ENCODE assay signal across 2 cellular contexts in the genomic region with DNA sequence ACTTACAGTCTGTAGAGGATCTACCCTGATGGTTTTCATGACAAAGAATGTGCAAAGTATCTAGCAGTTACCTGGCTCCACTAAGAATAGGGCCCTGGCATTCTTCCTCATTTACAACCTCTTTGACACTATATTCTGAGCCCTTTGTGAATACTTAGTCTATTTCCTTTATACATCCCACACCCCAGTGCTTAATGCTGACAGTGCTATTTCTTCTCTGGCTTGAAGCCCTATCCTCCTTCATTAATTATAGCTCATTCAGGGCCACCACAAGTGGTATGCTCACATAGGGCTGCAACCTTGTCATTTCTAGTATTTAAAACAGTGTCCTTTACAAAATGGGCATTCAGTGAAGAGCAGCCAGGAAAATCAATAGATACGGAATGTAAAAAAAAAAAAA.
TF ChIP-seq lines count a peak whose summit lies in the region.

No MANE protein-coding gene starts in this region.

TF ChIP-seq in GM23338, 12 proteins besides CTCF, POLR2A, EP300 and RAD21:
- TF ChIP-seq, protein P1, sequence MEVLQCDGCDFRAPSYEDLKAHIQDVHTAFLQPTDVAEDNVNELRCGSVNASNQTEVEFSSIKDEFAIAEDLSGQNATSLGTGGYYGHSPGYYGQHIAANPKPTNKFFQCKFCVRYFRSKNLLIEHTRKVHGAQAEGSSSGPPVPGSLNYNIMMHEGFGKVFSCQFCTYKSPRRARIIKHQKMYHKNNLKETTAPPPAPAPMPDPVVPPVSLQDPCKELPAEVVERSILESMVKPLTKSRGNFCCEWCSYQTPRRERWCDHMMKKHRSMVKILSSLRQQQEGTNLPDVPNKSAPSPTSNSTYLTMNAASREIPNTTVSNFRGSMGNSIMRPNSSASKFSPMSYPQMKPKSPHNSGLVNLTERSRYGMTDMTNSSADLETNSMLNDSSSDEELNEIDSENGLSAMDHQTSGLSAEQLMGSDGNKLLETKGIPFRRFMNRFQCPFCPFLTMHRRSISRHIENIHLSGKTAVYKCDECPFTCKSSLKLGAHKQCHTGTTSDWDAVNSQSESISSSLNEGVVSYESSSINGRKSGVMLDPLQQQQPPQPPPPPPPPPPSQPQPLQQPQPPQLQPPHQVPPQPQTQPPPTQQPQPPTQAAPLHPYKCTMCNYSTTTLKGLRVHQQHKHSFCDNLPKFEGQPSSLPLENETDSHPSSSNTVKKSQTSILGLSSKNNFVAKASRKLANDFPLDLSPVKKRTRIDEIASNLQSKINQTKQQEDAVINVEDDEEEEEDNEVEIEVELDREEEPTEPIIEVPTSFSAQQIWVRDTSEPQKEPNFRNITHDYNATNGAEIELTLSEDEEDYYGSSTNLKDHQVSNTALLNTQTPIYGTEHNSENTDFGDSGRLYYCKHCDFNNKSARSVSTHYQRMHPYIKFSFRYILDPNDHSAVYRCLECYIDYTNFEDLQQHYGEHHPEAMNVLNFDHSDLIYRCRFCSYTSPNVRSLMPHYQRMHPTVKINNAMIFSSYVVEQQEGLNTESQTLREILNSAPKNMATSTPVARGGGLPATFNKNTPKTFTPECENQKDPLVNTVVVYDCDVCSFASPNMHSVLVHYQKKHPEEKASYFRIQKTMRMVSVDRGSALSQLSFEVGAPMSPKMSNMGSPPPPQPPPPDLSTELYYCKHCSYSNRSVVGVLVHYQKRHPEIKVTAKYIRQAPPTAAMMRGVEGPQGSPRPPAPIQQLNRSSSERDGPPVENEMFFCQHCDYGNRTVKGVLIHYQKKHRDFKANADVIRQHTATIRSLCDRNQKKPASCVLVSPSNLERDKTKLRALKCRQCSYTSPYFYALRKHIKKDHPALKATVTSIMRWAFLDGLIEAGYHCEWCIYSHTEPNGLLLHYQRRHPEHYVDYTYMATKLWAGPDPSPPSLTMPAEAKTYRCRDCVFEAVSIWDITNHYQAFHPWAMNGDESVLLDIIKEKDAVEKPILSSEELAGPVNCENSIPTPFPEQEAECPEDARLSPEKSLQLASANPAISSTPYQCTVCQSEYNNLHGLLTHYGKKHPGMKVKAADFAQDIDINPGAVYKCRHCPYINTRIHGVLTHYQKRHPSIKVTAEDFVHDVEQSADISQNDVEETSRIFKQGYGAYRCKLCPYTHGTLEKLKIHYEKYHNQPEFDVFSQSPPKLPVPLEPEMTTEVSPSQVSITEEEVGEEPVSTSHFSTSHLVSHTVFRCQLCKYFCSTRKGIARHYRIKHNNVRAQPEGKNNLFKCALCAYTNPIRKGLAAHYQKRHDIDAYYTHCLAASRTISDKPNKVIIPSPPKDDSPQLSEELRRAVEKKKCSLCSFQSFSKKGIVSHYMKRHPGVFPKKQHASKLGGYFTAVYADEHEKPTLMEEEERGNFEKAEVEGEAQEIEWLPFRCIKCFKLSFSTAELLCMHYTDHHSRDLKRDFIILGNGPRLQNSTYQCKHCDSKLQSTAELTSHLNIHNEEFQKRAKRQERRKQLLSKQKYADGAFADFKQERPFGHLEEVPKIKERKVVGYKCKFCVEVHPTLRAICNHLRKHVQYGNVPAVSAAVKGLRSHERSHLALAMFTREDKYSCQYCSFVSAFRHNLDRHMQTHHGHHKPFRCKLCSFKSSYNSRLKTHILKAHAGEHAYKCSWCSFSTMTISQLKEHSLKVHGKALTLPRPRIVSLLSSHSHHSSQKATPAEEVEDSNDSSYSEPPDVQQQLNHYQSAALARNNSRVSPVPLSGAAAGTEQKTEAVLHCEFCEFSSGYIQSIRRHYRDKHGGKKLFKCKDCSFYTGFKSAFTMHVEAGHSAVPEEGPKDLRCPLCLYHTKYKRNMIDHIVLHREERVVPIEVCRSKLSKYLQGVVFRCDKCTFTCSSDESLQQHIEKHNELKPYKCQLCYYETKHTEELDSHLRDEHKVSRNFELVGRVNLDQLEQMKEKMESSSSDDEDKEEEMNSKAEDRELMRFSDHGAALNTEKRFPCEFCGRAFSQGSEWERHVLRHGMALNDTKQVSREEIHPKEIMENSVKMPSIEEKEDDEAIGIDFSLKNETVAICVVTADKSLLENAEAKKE (CRISPR knock-in tag; IDR thresholded peaks at IDR 0.05): peak; percentile 19; the same call in 1 of the 2 replicates
- TF ChIP-seq CREB1 (CRISPR knock-in tag; IDR thresholded peaks at IDR 0.05; ENCODE audit: low read depth): no peak

TF ChIP-seq in WTC11, 78 proteins besides CTCF, POLR2A, EP300 and RAD21 (continued from another document):
- TF ChIP-seq, protein P2, sequence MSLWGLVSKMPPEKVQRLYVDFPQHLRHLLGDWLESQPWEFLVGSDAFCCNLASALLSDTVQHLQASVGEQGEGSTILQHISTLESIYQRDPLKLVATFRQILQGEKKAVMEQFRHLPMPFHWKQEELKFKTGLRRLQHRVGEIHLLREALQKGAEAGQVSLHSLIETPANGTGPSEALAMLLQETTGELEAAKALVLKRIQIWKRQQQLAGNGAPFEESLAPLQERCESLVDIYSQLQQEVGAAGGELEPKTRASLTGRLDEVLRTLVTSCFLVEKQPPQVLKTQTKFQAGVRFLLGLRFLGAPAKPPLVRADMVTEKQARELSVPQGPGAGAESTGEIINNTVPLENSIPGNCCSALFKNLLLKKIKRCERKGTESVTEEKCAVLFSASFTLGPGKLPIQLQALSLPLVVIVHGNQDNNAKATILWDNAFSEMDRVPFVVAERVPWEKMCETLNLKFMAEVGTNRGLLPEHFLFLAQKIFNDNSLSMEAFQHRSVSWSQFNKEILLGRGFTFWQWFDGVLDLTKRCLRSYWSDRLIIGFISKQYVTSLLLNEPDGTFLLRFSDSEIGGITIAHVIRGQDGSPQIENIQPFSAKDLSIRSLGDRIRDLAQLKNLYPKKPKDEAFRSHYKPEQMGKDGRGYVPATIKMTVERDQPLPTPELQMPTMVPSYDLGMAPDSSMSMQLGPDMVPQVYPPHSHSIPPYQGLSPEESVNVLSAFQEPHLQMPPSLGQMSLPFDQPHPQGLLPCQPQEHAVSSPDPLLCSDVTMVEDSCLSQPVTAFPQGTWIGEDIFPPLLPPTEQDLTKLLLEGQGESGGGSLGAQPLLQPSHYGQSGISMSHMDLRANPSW (CRISPR knock-in tag; conservative IDR thresholded peaks at IDR 0.05; ENCODE audit: low read depth): no peak
- TF ChIP-seq IRF2 (CRISPR knock-in tag; IDR thresholded peaks at IDR 0.05; ENCODE audit: borderline replicate concordance, low read depth): no peak
- TF ChIP-seq, protein P3, sequence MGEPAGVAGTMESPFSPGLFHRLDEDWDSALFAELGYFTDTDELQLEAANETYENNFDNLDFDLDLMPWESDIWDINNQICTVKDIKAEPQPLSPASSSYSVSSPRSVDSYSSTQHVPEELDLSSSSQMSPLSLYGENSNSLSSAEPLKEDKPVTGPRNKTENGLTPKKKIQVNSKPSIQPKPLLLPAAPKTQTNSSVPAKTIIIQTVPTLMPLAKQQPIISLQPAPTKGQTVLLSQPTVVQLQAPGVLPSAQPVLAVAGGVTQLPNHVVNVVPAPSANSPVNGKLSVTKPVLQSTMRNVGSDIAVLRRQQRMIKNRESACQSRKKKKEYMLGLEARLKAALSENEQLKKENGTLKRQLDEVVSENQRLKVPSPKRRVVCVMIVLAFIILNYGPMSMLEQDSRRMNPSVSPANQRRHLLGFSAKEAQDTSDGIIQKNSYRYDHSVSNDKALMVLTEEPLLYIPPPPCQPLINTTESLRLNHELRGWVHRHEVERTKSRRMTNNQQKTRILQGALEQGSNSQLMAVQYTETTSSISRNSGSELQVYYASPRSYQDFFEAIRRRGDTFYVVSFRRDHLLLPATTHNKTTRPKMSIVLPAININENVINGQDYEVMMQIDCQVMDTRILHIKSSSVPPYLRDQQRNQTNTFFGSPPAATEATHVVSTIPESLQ (CRISPR knock-in tag; IDR thresholded peaks at IDR 0.05): no peak
- TF ChIP-seq, protein P4, sequence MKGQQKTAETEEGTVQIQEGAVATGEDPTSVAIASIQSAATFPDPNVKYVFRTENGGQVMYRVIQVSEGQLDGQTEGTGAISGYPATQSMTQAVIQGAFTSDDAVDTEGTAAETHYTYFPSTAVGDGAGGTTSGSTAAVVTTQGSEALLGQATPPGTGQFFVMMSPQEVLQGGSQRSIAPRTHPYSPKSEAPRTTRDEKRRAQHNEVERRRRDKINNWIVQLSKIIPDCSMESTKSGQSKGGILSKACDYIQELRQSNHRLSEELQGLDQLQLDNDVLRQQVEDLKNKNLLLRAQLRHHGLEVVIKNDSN (CRISPR knock-in tag; IDR thresholded peaks at IDR 0.05): no peak
- no peak for TF ChIP-seq GABPB1 (CRISPR knock-in tag; IDR thresholded peaks at IDR 0.05)
- TF ChIP-seq, protein P5, sequence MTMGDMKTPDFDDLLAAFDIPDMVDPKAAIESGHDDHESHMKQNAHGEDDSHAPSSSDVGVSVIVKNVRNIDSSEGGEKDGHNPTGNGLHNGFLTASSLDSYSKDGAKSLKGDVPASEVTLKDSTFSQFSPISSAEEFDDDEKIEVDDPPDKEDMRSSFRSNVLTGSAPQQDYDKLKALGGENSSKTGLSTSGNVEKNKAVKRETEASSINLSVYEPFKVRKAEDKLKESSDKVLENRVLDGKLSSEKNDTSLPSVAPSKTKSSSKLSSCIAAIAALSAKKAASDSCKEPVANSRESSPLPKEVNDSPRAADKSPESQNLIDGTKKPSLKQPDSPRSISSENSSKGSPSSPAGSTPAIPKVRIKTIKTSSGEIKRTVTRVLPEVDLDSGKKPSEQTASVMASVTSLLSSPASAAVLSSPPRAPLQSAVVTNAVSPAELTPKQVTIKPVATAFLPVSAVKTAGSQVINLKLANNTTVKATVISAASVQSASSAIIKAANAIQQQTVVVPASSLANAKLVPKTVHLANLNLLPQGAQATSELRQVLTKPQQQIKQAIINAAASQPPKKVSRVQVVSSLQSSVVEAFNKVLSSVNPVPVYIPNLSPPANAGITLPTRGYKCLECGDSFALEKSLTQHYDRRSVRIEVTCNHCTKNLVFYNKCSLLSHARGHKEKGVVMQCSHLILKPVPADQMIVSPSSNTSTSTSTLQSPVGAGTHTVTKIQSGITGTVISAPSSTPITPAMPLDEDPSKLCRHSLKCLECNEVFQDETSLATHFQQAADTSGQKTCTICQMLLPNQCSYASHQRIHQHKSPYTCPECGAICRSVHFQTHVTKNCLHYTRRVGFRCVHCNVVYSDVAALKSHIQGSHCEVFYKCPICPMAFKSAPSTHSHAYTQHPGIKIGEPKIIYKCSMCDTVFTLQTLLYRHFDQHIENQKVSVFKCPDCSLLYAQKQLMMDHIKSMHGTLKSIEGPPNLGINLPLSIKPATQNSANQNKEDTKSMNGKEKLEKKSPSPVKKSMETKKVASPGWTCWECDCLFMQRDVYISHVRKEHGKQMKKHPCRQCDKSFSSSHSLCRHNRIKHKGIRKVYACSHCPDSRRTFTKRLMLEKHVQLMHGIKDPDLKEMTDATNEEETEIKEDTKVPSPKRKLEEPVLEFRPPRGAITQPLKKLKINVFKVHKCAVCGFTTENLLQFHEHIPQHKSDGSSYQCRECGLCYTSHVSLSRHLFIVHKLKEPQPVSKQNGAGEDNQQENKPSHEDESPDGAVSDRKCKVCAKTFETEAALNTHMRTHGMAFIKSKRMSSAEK (CRISPR knock-in tag; IDR thresholded peaks at IDR 0.05; ENCODE audit: borderline replicate concordance): no peak
